Comparison of ENCODE assay signal across 8 cellular contexts in the genomic region with DNA sequence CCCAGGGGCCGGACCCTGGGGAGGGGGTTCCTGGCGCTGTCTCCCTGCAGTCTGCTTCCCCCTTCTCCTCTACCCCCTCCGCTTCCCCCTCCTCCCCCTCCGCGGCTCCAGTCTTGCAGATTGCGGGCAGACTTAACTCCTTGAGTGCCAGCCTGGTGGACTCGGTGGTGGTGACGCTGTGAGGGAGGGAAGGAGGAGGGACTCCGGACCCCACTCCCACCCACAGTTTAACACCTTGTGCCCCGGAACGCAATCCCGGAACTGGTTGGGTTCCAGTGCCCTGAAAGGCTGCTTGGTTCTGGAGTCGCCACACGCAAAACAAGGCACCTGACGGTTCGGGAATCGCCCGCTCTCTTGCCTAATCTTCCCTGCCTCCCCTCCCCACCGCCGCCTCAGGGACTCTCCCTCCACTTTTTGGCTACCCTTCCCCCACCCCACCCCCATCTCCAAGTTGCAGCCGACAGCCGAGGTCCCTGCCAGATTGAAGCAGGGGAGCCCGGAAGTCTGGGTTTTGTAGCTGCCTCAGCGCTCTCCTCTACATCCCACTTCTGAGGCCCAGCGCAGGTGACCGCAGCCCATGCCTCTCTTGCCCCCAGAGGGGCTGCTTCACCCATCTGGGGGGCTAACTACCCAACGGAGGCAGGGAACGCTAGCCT. TPM values are rescaled to one million over a fixed set of nuclear protein-coding genes. Genes with fewer than 3 reads are reported as not detected.
DNase-seq lines count a peak whose midpoint lies in the region; ATAC-seq and TF ChIP-seq lines count a peak whose summit lies in the region.

No MANE protein-coding gene starts in this region.

- TF ChIP-seq EP300 in upper lobe of left lung (IDR thresholded peaks at IDR 0.05), result no peak

- no peaks in the 10 kb centered on the region for H3K9me3 ChIP-seq in SJSA1 (replicated peaks)
- no peaks in the 10 kb centered on the region for H3K9me3 ChIP-seq in neutrophil
- H3K9me3 ChIP-seq in upper lobe of left lung, result no peaks in the 10 kb centered on the region

- H3K27ac ChIP-seq in SJSA1, result no peak overlapping the region
- peak overlapping the region; percentile 84 for H3K27ac ChIP-seq in neutrophil
- peak overlapping the region; percentile 88 to 97 (median 94) for H3K27ac ChIP-seq in upper lobe of left lung

- H3K27me3 ChIP-seq in SJSA1 (replicated peaks) (no peaks in the 10 kb centered on the region), neutrophil (no peaks in the 10 kb centered on the region), upper lobe of left lung (no peaks in the 10 kb centered on the region)

- H3K9me3 Mint-ChIP-seq in glutamatergic neuron (ENCODE audit: unreplicated experiment), result peaks cover 10% of the 10 kb centered on the region

- peak; percentile 71 to 84 for ATAC-seq in upper lobe of left lung (ENCODE audit: low FRiP score in 2 of 2)
- ATAC-seq in GM19455 (IDR thresholded peaks at IDR 0.05; ENCODE audit: unreplicated experiment), result no peak

- peak overlapping the region; percentile 49 for H3K4me3 ChIP-seq in SJSA1
- peak overlapping the region; percentile 67 to 84 for H3K4me3 ChIP-seq in neutrophil (ENCODE audit: low read depth in 1 of 2, low read length in 1 of 2)
- peak overlapping the region; percentile 73 to 93 (median 81) for H3K4me3 ChIP-seq in upper lobe of left lung

- TF ChIP-seq CTCF in glutamatergic neuron (IDR thresholded peaks at IDR 0.05; ENCODE audit: partially characterized antibody, unreplicated experiment) (no peak), neutrophil (IDR thresholded peaks at IDR 0.05) (no peak), upper lobe of left lung (IDR thresholded peaks at IDR 0.05) (no peak)

- H3K27me3 Mint-ChIP-seq in glutamatergic neuron (ENCODE audit: unreplicated experiment), result peaks cover 6% of the 10 kb centered on the region

- H3K4me1 ChIP-seq in SJSA1 (replicated peaks) (peaks cover 29% of the 10 kb centered on the region), neutrophil (ENCODE audit: control insufficient read depth in 1 of 2, insufficient read depth in 1 of 2, low read depth in 1 of 2, low read length in 1 of 2) (peaks cover 45 to 49% of the 10 kb centered on the region in 2 experiments), upper lobe of left lung (peaks cover 30 to 36% (median 33%) of the 10 kb centered on the region in 4 donors)

- H3K36me3 ChIP-seq in SJSA1, result no peaks in the 10 kb centered on the region
- H3K36me3 ChIP-seq in neutrophil, result no peaks in the 10 kb centered on the region
- H3K36me3 ChIP-seq in upper lobe of left lung, result no peaks in the 10 kb centered on the region

- H3K27ac Mint-ChIP-seq in glutamatergic neuron (ENCODE audit: unreplicated experiment), result no peak overlapping the region

- peak in 1 of 4 donors; percentile 45 for TF ChIP-seq POLR2A in upper lobe of left lung (IDR thresholded peaks at IDR 0.05)

- no peaks in the 10 kb centered on the region for H3K36me3 Mint-ChIP-seq in glutamatergic neuron (ENCODE audit: unreplicated experiment)

- peaks cover 15% of the 10 kb centered on the region for H3K4me1 Mint-ChIP-seq in glutamatergic neuron (ENCODE audit: low read depth, unreplicated experiment)

- peak; percentile 81 for DNase-seq in DMS153 (lab: John Stamatoyannopoulos, UW)
- peak; percentile 74 for DNase-seq in LoVo (ENCODE audit: low spot score)
- peak; percentile 44 to 76 for DNase-seq in SJSA1 (ENCODE audit: low read depth in 1 of 2, low spot score in 2 of 2)
- DNase-seq in activated naive CD4-positive, alpha-beta T cell treated with anti-CD3 and anti-CD28 coated beads, Interleukin-2, amount 50 U/mL, for 16 hours, result peak; percentile 81
- DNase-seq in glutamatergic neuron, result peak; percentile 84
- DNase-seq in upper lobe of left lung, result peak; percentile 61 to 88

- WGBS in upper lobe of left lung, 2 donors, result 0% methylated on average over 12 to 18 of the region's 28 CpGs

- peak overlapping the region; percentile 77 for H3K4me3 Mint-ChIP-seq in glutamatergic neuron (ENCODE audit: unreplicated experiment)

RNA-seq across cellular contexts. Expression of a gene that starts 3.9 kb away (rescaled TPM):
- 4.0 and 6.8 TPM in 2 replicates for total RNA-seq in SJSA1 (2014; rRNA removed; shearing (Covaris generic))
- 13.0 TPM for total RNA-seq in glutamatergic neuron (ENCODE audit: unreplicated experiment)
- total RNA-seq in upper lobe of left lung, result 10 to 100 TPM; 28.7 to 70.2 (median 66.4) TPM

RNA-seq across cellular contexts. Expression of a gene that starts 26.5 kb away (rescaled TPM):
- total RNA-seq in SJSA1 (2014; rRNA removed; shearing (Covaris generic)), result not detected in 2 replicates
- not detected for total RNA-seq in glutamatergic neuron (ENCODE audit: unreplicated experiment)
- not detected for total RNA-seq in upper lobe of left lung

RNA-seq across cellular contexts. Expression of a gene that starts 41.9 kb away (rescaled TPM):
- total RNA-seq in SJSA1 (2014; rRNA removed; shearing (Covaris generic)), result not detected in 2 replicates
- not detected for total RNA-seq in glutamatergic neuron (ENCODE audit: unreplicated experiment)
- total RNA-seq in upper lobe of left lung, result not detected

RNA-seq across cellular contexts. Expression of a gene that starts 45.9 kb away (rescaled TPM):
- total RNA-seq in SJSA1 (2014; rRNA removed; shearing (Covaris generic)), result not detected in 2 replicates
- total RNA-seq in glutamatergic neuron (ENCODE audit: unreplicated experiment), result not detected
- total RNA-seq in upper lobe of left lung, result under 1 TPM in 4 of 6 donors, not detected in 2; under 0.01 to 0.17 (median 0.16) TPM
